27 cellular contexts compared by ENCODE assay signal in genomic region chr10:20986049-20986448, GRCh38.
"Had no signal": no experiment of that assay in that cellular context is flagged by ENCODE, and none has a peak within 500 bp of the region (broad histone marks: within the 10 kb centered on the region; RNA-seq: fewer than 3 reads in every experiment).

No MANE protein-coding gene starts in this region.

- H3K9me3 Mint-ChIP-seq: activated naive CD8-positive, alpha-beta T cell treated with anti-CD3 and anti-CD28 coated beads for 36 hours; activated T-cell treated with anti-CD3 and anti-CD28 coated beads, Interleukin-2, amount 50 U/mL, for 24 hours; activated T-helper 2 cell treated with anti-CD3 and anti-CD28 coated beads, Interferon-gamma antibody, Interleukin-2, Interleukin-4, amounts not matched to agents 10 μg/mL and 5 μg/mL and 100 μg/mL, durations not matched to agents 14 hours and 24 hours and 36 hours; stimulated activated naive CD8-positive, alpha-beta T cell treated with anti-CD3 and anti-CD28 coated beads, Interleukin-15, Interleukin-2, amounts not matched to agents 100 ng/mL and 50 ng/mL, for 24 hours; T-helper 1 cell treated with Interleukin-12 subunit alpha and Interleukin-12 subunit beta and Interleukin-4 antibody, amounts not matched to agents 30 μg/mL and 1 μg/mL, for 36 hours had no signal

- FAIRE-seq: astrocyte had no signal

- H3K27me3 Mint-ChIP-seq: activated naive CD8-positive, alpha-beta T cell treated with anti-CD3 and anti-CD28 coated beads for 36 hours; activated T-cell treated with anti-CD3 and anti-CD28 coated beads, Interleukin-2, amount 50 U/mL, for 24 hours had no signal

- H3K36me3 ChIP-seq: breast epithelium, left ventricle myocardium inferior, neutrophil, ovary, thyroid gland had no signal

- H3K27ac Mint-ChIP-seq: activated CD4-positive, alpha-beta T cell treated with anti-CD3 and anti-CD28 coated beads for 36 hours; activated naive CD8-positive, alpha-beta T cell treated with anti-CD3 and anti-CD28 coated beads for 36 hours; activated T-cell treated with anti-CD3 and anti-CD28 coated beads, Interleukin-2, amount 50 U/mL, for 24 hours; activated T-helper 2 cell treated with anti-CD3 and anti-CD28 coated beads, Interferon-gamma antibody, Interleukin-2, Interleukin-4, amounts not matched to agents 10 μg/mL and 5 μg/mL and 100 μg/mL, durations not matched to agents 14 hours and 24 hours and 36 hours; immature natural killer cell; nephron; stimulated activated naive CD8-positive, alpha-beta T cell treated with anti-CD3 and anti-CD28 coated beads, Interleukin-15, Interleukin-2, amounts not matched to agents 100 ng/mL and 50 ng/mL, for 24 hours; T-helper 1 cell treated with Interleukin-12 subunit alpha and Interleukin-12 subunit beta and Interleukin-4 antibody, amounts not matched to agents 30 μg/mL and 1 μg/mL, for 36 hours; WTC11 had no signal

- H3K4me3 ChIP-seq: breast epithelium, left ventricle myocardium inferior, ovary, thyroid gland had no signal

- H3K4me3 Mint-ChIP-seq: activated CD4-positive, alpha-beta T cell treated with anti-CD3 and anti-CD28 coated beads for 36 hours; activated naive CD8-positive, alpha-beta T cell treated with anti-CD3 and anti-CD28 coated beads for 36 hours; activated T-cell treated with anti-CD3 and anti-CD28 coated beads, Interleukin-2, amount 50 U/mL, for 24 hours; immature natural killer cell; nephron; stimulated activated naive CD8-positive, alpha-beta T cell treated with anti-CD3 and anti-CD28 coated beads, Interleukin-15, Interleukin-2, amounts not matched to agents 100 ng/mL and 50 ng/mL, for 24 hours; T-helper 1 cell treated with Interleukin-12 subunit alpha and Interleukin-12 subunit beta and Interleukin-4 antibody, amounts not matched to agents 30 μg/mL and 1 μg/mL, for 36 hours; WTC11 had no signal

- ATAC-seq: activated CD4-positive, alpha-beta T cell treated with anti-CD3 and anti-CD28 coated beads for 36 hours; foreskin keratinocyte; WTC11 had no signal

- H3K36me3 Mint-ChIP-seq: activated naive CD8-positive, alpha-beta T cell treated with anti-CD3 and anti-CD28 coated beads for 36 hours; immature natural killer cell; WTC11 had no signal

- H3K27me3 ChIP-seq: breast epithelium, foreskin keratinocyte, neutrophil, ovary, thyroid gland had no signal

- DNase-seq: activated CD4-positive, alpha-beta T cell treated with anti-CD3 and anti-CD28 coated beads for 36 hours; activated CD4-positive, alpha-beta T cell treated with anti-CD3 and anti-CD28 coated beads, Interleukin-2, amount 50 U/mL, for 4 hours; activated CD8-positive, alpha-beta memory T cell treated with anti-CD3 and anti-CD28 coated beads for 24 hours; activated CD8-positive, alpha-beta memory T cell treated with anti-CD3 and anti-CD28 coated beads, Interleukin-2, amount 50 U/mL, for 4 hours; activated naive CD4-positive, alpha-beta T cell; activated naive CD8-positive, alpha-beta T cell treated with anti-CD3 and anti-CD28 coated beads for 36 hours; activated T-cell treated with anti-CD3 and anti-CD28 coated beads, Interleukin-2, amount 50 U/mL, for 24 hours; cortex of kidney; foreskin keratinocyte; immature natural killer cell; left ventricle myocardium inferior; mammary epithelial cell; midbrain; ovary; right cardiac atrium; stimulated activated CD4-positive, alpha-beta T cell treated with anti-CD3 and anti-CD28 coated beads, Interleukin-1b, Interleukin-23, amount 100 ng/mL, for 48 hours; substantia nigra; T1000; thyroid gland had no signal

- H3K4me1 Mint-ChIP-seq: activated CD4-positive, alpha-beta T cell treated with anti-CD3 and anti-CD28 coated beads for 36 hours; activated naive CD8-positive, alpha-beta T cell treated with anti-CD3 and anti-CD28 coated beads for 36 hours; immature natural killer cell; nephron; WTC11 had no signal

- H3K4me1 ChIP-seq: breast epithelium, foreskin keratinocyte, left ventricle myocardium inferior, thyroid gland had no signal

- H3K9me3 ChIP-seq: breast epithelium, left ventricle myocardium inferior, neutrophil, ovary, thyroid gland had no signal

- H3K27ac ChIP-seq: breast epithelium, foreskin keratinocyte, left ventricle myocardium inferior, neutrophil, ovary, thyroid gland had no signal
